Comparison of ENCODE assay signal across 10 cellular contexts in the genomic region with DNA sequence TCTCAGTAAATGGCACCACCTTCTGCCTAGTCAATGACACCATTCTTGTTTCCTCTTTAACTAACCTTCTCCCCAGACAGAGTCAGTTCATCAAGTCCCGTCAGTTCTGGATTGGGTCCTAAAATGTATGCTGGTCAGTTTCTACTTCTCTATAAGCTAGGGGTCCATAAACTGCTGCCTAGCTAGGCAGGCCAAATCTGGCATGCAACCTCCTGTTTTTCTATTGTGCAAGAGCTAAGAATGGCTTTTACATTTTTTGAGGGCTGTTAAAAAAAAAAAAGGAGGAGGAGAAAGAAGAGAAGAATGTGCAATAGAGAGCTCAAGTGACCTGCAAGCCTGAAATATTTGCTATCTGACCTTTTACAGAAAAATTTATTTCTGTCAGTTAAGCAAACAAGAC. TPM values are rescaled to one million over a fixed set of nuclear protein-coding genes. Genes with fewer than 3 reads are reported as not detected.
A peak's percentile ranks its signal among the peaks of the same experiment; 100 is the strongest.
DNase-seq lines count a peak whose midpoint lies in the region; ATAC-seq and TF ChIP-seq lines count a peak whose summit lies in the region.
"Had no signal": no experiment of that assay in that cellular context is flagged by ENCODE, and none has a peak within 500 bp of the region (broad histone marks: within the 10 kb centered on the region; RNA-seq: fewer than 3 reads in every experiment).

No MANE protein-coding gene starts in this region.

- ATAC-seq in GM18498 (IDR thresholded peaks at IDR 0.05; ENCODE audit: unreplicated experiment), result no peak

- H3K79me2 ChIP-seq in hepatocyte, result no peaks in the 10 kb centered on the region

- TF ChIP-seq CTCF in HL-60 (IDR thresholded peaks at IDR 0.05; ENCODE audit: insufficient read depth, low read length) (no peak), astrocyte of the spinal cord (IDR thresholded peaks at IDR 0.05; ENCODE audit: low read depth, low read length) (no peak), hepatocyte (IDR thresholded peaks at IDR 0.05; ENCODE audit: poor library complexity) (no peak), thyroid gland (IDR thresholded peaks at IDR 0.05) (no peak), endothelial cell (IDR thresholded peaks at IDR 0.05; ENCODE audit: unreplicated experiment) (no peak)

- H3K4me1 ChIP-seq in hepatocyte (ENCODE audit: insufficient read depth), result peaks cover 13% of the 10 kb centered on the region
- peaks cover 39 to 41% of the 10 kb centered on the region in 2 donors for H3K4me1 ChIP-seq in thyroid gland

- DNase-seq in HL-60 (ENCODE audit: low read depth in 1 of 2, low spot score in 1 of 2) (peak; percentile 61 to 70), astrocyte of the spinal cord (ENCODE audit: low read depth, low spot score) (peak; percentile 63), hepatocyte (ENCODE audit: low spot score) (peak; percentile 22), thyroid gland (peak; percentile 30 to 45), endothelial cell (ENCODE audit: low spot score) (no peak), NCI-H2171 (lab: John Stamatoyannopoulos, UW) (no peak)
- DNase-seq in stimulated activated CD4-positive, alpha-beta T cell treated with anti-CD3 and anti-CD28 coated beads, Interleukin-4, amount 100 ng/mL, for 4 hours, result no peak
- DNase-seq: effector memory CD4-positive, alpha-beta T cell; NCI-H1930 had no signal

- H3K4me1 Mint-ChIP-seq in endothelial cell (ENCODE audit: unreplicated experiment), result peaks cover 4% of the 10 kb centered on the region

- no peak for TF ChIP-seq POLR2A in thyroid gland (IDR thresholded peaks at IDR 0.05)

- intact Hi-C loops in thyroid gland (cut with DNase I), result no loop called here

- no peak overlapping the region for H3K4me3 ChIP-seq in HL-60 (replicated peaks; ENCODE audit: insufficient read depth, low read length)
- no peak overlapping the region for H3K4me3 ChIP-seq in astrocyte of the spinal cord (ENCODE audit: low read depth, low read length)
- no peak overlapping the region for H3K4me3 ChIP-seq in hepatocyte
- H3K4me3 ChIP-seq in thyroid gland (replicated peaks in 1 of 3), result no peak overlapping the region

- H3K4me3 Mint-ChIP-seq in endothelial cell (ENCODE audit: unreplicated experiment), result no peak overlapping the region

- WGBS in hepatocyte (ENCODE audit: low lambda C conversion rate, missing lambda C conversion rate), result 74% methylated on average over 1 of the region's 1 CpG
- 48 to 55% methylated on average over 1 of the region's 1 CpG for WGBS in thyroid gland, 2 donors

- H4K20me1 ChIP-seq in hepatocyte (ENCODE audit: insufficient read depth, poor library complexity, severe bottlenecking), result no peaks in the 10 kb centered on the region

- H2AFZ ChIP-seq in hepatocyte, result no peak overlapping the region

- H3K9me3 ChIP-seq in hepatocyte (ENCODE audit: low read depth) (no peaks in the 10 kb centered on the region), thyroid gland (no peaks in the 10 kb centered on the region)

- no peak overlapping the region for H3K4me2 ChIP-seq in hepatocyte

- H3K27me3 Mint-ChIP-seq in endothelial cell (ENCODE audit: unreplicated experiment), result peaks cover 4% of the 10 kb centered on the region

- no peaks in the 10 kb centered on the region for H3K27me3 ChIP-seq in HL-60 (ENCODE audit: insufficient read depth, poor library complexity, severe bottlenecking)
- no peaks in the 10 kb centered on the region for H3K27me3 ChIP-seq in hepatocyte
- H3K27me3 ChIP-seq in thyroid gland, result no peaks in the 10 kb centered on the region

- no peaks in the 10 kb centered on the region for H3K9me3 Mint-ChIP-seq in endothelial cell (ENCODE audit: unreplicated experiment)

- H3K9me2 ChIP-seq in hepatocyte (replicated peaks; ENCODE audit: insufficient read depth), result no peaks in the 10 kb centered on the region

- H3K27ac Mint-ChIP-seq in endothelial cell (ENCODE audit: unreplicated experiment), result no peak overlapping the region

- H3K27ac ChIP-seq in HL-60 (replicated peaks), result peak overlapping the region; percentile 71
- H3K27ac ChIP-seq in hepatocyte, result peak overlapping the region; percentile 63
- peak overlapping the region; percentile 81 to 90 (median 82) for H3K27ac ChIP-seq in thyroid gland

- no peaks in the 10 kb centered on the region for H3K36me3 Mint-ChIP-seq in endothelial cell (ENCODE audit: low read depth, unreplicated experiment)

- H3K36me3 ChIP-seq in hepatocyte (replicated peaks; ENCODE audit: insufficient read depth, low read depth) (no peaks in the 10 kb centered on the region), thyroid gland (no peaks in the 10 kb centered on the region)

- in situ Hi-C loops in astrocyte of the spinal cord (cut with HindIII; ENCODE audit: low sequenced_read_pairs), result no loop called here

RNA-seq across cellular contexts. Expression of gene TMED10, which starts 6.4 kb away (rescaled TPM):
- 375 and 378 TPM in 2 replicates for total RNA-seq in hepatocyte
- 390 and 411 TPM in 2 replicates for polyA plus RNA-seq in hepatocyte
- 100 to 1,000 TPM; 289 to 559 (median 388) TPM for total RNA-seq in thyroid gland
- 312 TPM for total RNA-seq in endothelial cell (ENCODE audit: unreplicated experiment)

RNA-seq across cellular contexts. Expression of gene NEK9, which starts 56.0 kb away (rescaled TPM):
- 19.5 and 21.1 TPM in 2 replicates for total RNA-seq in hepatocyte
- 8.8 and 12.9 TPM in 2 replicates for polyA plus RNA-seq in hepatocyte
- total RNA-seq in thyroid gland, result 10 to 100 TPM; 65.4 to 84.6 (median 76.9) TPM
- total RNA-seq in endothelial cell (ENCODE audit: unreplicated experiment), result 74.3 TPM

Comparison
In these comparisons a context has a peak if more than half of its experiments do, and no peak if none do; other contexts are left out.
1. DNase-seq: peak in HL-60 (2 of 2), astrocyte of the spinal cord (single experiment), hepatocyte (single experiment) and thyroid gland (2 of 2); none in endothelial cell (single experiment), NCI-H2171 (single experiment) and stimulated activated CD4-positive, alpha-beta T cell treated with anti-CD3 and anti-CD28 coated beads, Interleukin-4, amount 100 ng/mL, for 4 hours (0 of 2).
2. Peak in every context shown above with its lines, with median percentiles within 50 percentile points of each other: H3K27ac ChIP-seq.